Comparison of ENCODE assay signal across 8 cellular contexts in genomic region chr2:10332402-10333246, GRCh38. TPM values are rescaled to one million over a fixed set of nuclear protein-coding genes. Genes with fewer than 3 reads are reported as not detected.
DNase-seq lines count a peak whose midpoint lies in the region; TF ChIP-seq lines count a peak whose summit lies in the region.

No MANE protein-coding gene starts in this region.

- no peaks in the 10 kb centered on the region for H3K9me3 ChIP-seq in OCI-LY7 (ENCODE audit: low read length)

- H3K27ac ChIP-seq in OCI-LY7 (ENCODE audit: low read depth, low read length, poor library complexity, severe bottlenecking) = peak overlapping the region; percentile 53

- H3K79me2 ChIP-seq in OCI-LY7 (ENCODE audit: insufficient read depth, low read depth, low read length) = no peaks in the 10 kb centered on the region; the same call in 1 of the 2 replicates

- peaks cover 59% of the 10 kb centered on the region for H3K4me1 ChIP-seq in OCI-LY7 (ENCODE audit: insufficient read depth, low read length, poor library complexity, severe bottlenecking)

- TF ChIP-seq CTCF in OCI-LY7 (conservative IDR thresholded peaks at IDR 0.05; ENCODE audit: low read length) = no peak

- H3K4me2 ChIP-seq in OCI-LY7 (ENCODE audit: low read length) = peak overlapping the region; percentile 79

- H3K4me3 ChIP-seq in OCI-LY7 (ENCODE audit: low read depth, low read length, poor library complexity, severe bottlenecking) = peak overlapping the region; percentile 62

- intact Hi-C loops in OCI-LY7 (cut with micrococcal nuclease; ENCODE audit: unreplicated experiment) = no loop called here
- intact Hi-C loops in posterior vena cava (cut with DNase I) = loop anchor here in 1 of 2 donors (1.0 kb wide), 1 partner anchor 38 kb away; no protein-coding TSS in a partner anchor

- CTCF ChIA-PET in OCI-LY7 (lab: Charles Lee; ENCODE audit: unreplicated experiment) = interaction anchor here (0.6 to 1.0 kb wide), 2 partner anchors 29 to 77 kb away, joined by 3 to 5 read pairs; no protein-coding TSS in a partner anchor

- no peaks in the 10 kb centered on the region for H4K20me1 ChIP-seq in OCI-LY7 (ENCODE audit: insufficient read depth, low read length)

- H2AFZ ChIP-seq in OCI-LY7 (ENCODE audit: low read length) = peak overlapping the region; percentile 62; the same call in 1 of the 2 replicates

- DNase-seq in COLO829 (ENCODE audit: low spot score) = peak; percentile 7
- DNase-seq in OCI-LY7 (ENCODE audit: low spot score) = no peak
- peak; percentile 53 for DNase-seq in brain pericyte (ENCODE audit: low read depth, low spot score)
- DNase-seq in posterior vena cava (ENCODE audit: low spot score) = peak; percentile 58
- DNase-seq in cerebellar cortex (ENCODE audit: low spot score) = no peak
- DNase-seq in activated gamma-delta T cell (lab: John Stamatoyannopoulos, UW) = no peak
- no peak for DNase-seq in retina
- DNase-seq in NCI-H2171 (lab: John Stamatoyannopoulos, UW) = no peak

- BruUV-seq in OCI-LY7 (replicated peaks; lab: Mats Ljungman, UMichigan) = no TSS peak

- no peaks in the 10 kb centered on the region for H3K9me2 ChIP-seq in OCI-LY7 (ENCODE audit: insufficient read depth, low read length)

- H3K36me3 ChIP-seq in OCI-LY7 (ENCODE audit: insufficient read depth, low read length) = no peaks in the 10 kb centered on the region; the same call in 1 of the 2 replicates

- POLR2A ChIA-PET in OCI-LY7 (lab: Charles Lee) = interaction anchor here (0.7 to 3.8 kb wide), 6 partner anchors 10 to 76 kb away, joined by 3 to 22 read pairs (median 4); partner anchors contain the start of gene HPCAL1

RNA-seq across cellular contexts. Expression of gene HPCAL1, which starts 29.9 kb away (rescaled TPM):
- total RNA-seq in OCI-LY7 (2014; rRNA removed; shearing (Covaris generic)) = 9.1 and 9.7 TPM in 2 replicates
- total RNA-seq in OCI-LY7 (2022) (7.2 and 9.2 TPM in 2 replicates), posterior vena cava (10 to 100 TPM; 21.6 to 26.0 TPM)

Comparison
In these comparisons a context has a peak if more than half of its experiments do, and no peak if none do; other contexts are left out.
1. DNase-seq: peak in COLO829 (single experiment), brain pericyte (single experiment) and posterior vena cava (single experiment); none in OCI-LY7 (single experiment), cerebellar cortex (single experiment), activated gamma-delta T cell (single experiment), retina (single experiment) and NCI-H2171 (single experiment).